In genomic region chr16:27322858-27323780, GRCh38 we compare ENCODE assay signal across 10 cellular contexts. TPM values are rescaled to one million over a fixed set of nuclear protein-coding genes. Genes with fewer than 3 reads are reported as not detected.
DNase-seq lines count a peak whose midpoint lies in the region; ATAC-seq and TF ChIP-seq lines count a peak whose summit lies in the region.
"Had no signal": no experiment of that assay in that cellular context is flagged by ENCODE, and none has a peak within 500 bp of the region (broad histone marks: within the 10 kb centered on the region; RNA-seq: fewer than 3 reads in every experiment).

No MANE protein-coding gene starts in this region.

- TF ChIP-seq CTCF in hepatocyte (IDR thresholded peaks at IDR 0.05; ENCODE audit: poor library complexity), result no peak

- H3K9me3 Mint-ChIP-seq in activated T-cell treated with anti-CD3 and anti-CD28 coated beads, Interleukin-2, amount 50 U/mL, for 4 hours, result no peaks in the 10 kb centered on the region

- no peaks in the 10 kb centered on the region for H3K36me3 ChIP-seq in hepatocyte (replicated peaks; ENCODE audit: insufficient read depth, low read depth)
- H3K36me3 ChIP-seq: suprapubic skin had no signal

- peaks cover 94% of the 10 kb centered on the region for H3K4me1 Mint-ChIP-seq in activated T-cell treated with anti-CD3 and anti-CD28 coated beads, Interleukin-2, amount 50 U/mL, for 4 hours (ENCODE audit: low read depth)

- peak overlapping the region; percentile 61 for H3K4me2 ChIP-seq in hepatocyte

- DNase-seq in HuH-7 (ENCODE audit: low spot score) (peak; percentile 49), hepatocyte (ENCODE audit: low spot score) (peak; percentile 66)
- no peak for DNase-seq in activated T-cell treated with anti-CD3 and anti-CD28 coated beads, Interleukin-2, amount 50 U/mL, for 4 hours
- DNase-seq in effector CD8-positive, alpha-beta T cell (lab: John Stamatoyannopoulos, UW), result no peak
- DNase-seq: NCI-H2107 had no signal

- H3K4me3 ChIP-seq in hepatocyte (no peak overlapping the region), skin epidermis (no peak overlapping the region)
- H3K4me3 ChIP-seq: suprapubic skin had no signal

- WGBS in hepatocyte (ENCODE audit: low lambda C conversion rate, missing lambda C conversion rate), result 62% methylated on average over 9 of the region's 9 CpGs

- peaks cover 79% of the 10 kb centered on the region for H3K79me2 ChIP-seq in hepatocyte

- no peaks in the 10 kb centered on the region for H3K27me3 ChIP-seq in hepatocyte
- H3K27me3 ChIP-seq: suprapubic skin had no signal

- peaks cover 49% of the 10 kb centered on the region for H3K4me1 ChIP-seq in hepatocyte (ENCODE audit: insufficient read depth)

- H3K27ac ChIP-seq in hepatocyte, result peak overlapping the region; percentile 86
- H3K27ac ChIP-seq in skin epidermis, result peak overlapping the region in 15 of 21 experiments; percentile 9 to 99 (median 58)

- H3K4me3 Mint-ChIP-seq in activated T-cell treated with anti-CD3 and anti-CD28 coated beads, Interleukin-2, amount 50 U/mL, for 4 hours, result peak overlapping the region; percentile 2

- no peaks in the 10 kb centered on the region for H4K20me1 ChIP-seq in hepatocyte (ENCODE audit: insufficient read depth, poor library complexity, severe bottlenecking)

- no peaks in the 10 kb centered on the region for H3K9me3 ChIP-seq in hepatocyte (ENCODE audit: low read depth)
- H3K9me3 ChIP-seq: suprapubic skin had no signal

- no peak for ATAC-seq in activated T-cell treated with anti-CD3 and anti-CD28 coated beads, Interleukin-2, amount 50 U/mL, for 4 hours
- ATAC-seq in HG03159 (IDR thresholded peaks at IDR 0.05; ENCODE audit: unreplicated experiment) (no peak), HG02852 (IDR thresholded peaks at IDR 0.05; ENCODE audit: unreplicated experiment) (no peak)
- ATAC-seq in activated CD4-positive, CD25-positive, alpha-beta regulatory T cell treated with anti-CD3 and anti-CD28 coated beads, Interleukin-2, amount 50 U/mL, for 24 hours, result no peak

- no peaks in the 10 kb centered on the region for H3K9me2 ChIP-seq in hepatocyte (replicated peaks; ENCODE audit: insufficient read depth)

- no peaks in the 10 kb centered on the region for H3K27me3 Mint-ChIP-seq in activated T-cell treated with anti-CD3 and anti-CD28 coated beads, Interleukin-2, amount 50 U/mL, for 4 hours (ENCODE audit: low read depth)

- H3K36me3 Mint-ChIP-seq in activated T-cell treated with anti-CD3 and anti-CD28 coated beads, Interleukin-2, amount 50 U/mL, for 4 hours (ENCODE audit: insufficient read depth), result peaks cover 42% of the 10 kb centered on the region

- H2AFZ ChIP-seq in hepatocyte, result no peak overlapping the region

RNA-seq across cellular contexts. Expression of gene IL4R, which starts 9.3 kb away (rescaled TPM):
- total RNA-seq in activated T-cell treated with anti-CD3 and anti-CD28 coated beads, Interleukin-2, amount 50 U/mL, for 4 hours, result 100 to 1,000 TPM; 110 to 143 (median 140) TPM
- total RNA-seq in hepatocyte, result 19.0 and 23.6 TPM in 2 replicates
- polyA plus RNA-seq in hepatocyte, result 20.9 and 22.3 TPM in 2 replicates

RNA-seq across cellular contexts. Expression of gene NSMCE1, which starts 54.5 kb away (rescaled TPM):
- total RNA-seq in activated T-cell treated with anti-CD3 and anti-CD28 coated beads, Interleukin-2, amount 50 U/mL, for 4 hours, result 100 to 1,000 TPM; 109 to 111 (median 111) TPM
- 35.0 and 40.8 TPM in 2 replicates for total RNA-seq in hepatocyte
- polyA plus RNA-seq in hepatocyte, result 58.2 and 66.3 TPM in 2 replicates

Comparison
In these comparisons a context has a peak if more than half of its experiments do, and no peak if none do; other contexts are left out.
1. DNase-seq: peak in HuH-7 (single experiment) and hepatocyte (single experiment); none in activated T-cell treated with anti-CD3 and anti-CD28 coated beads, Interleukin-2, amount 50 U/mL, for 4 hours (single experiment) and effector CD8-positive, alpha-beta T cell (single experiment).